In the genomic region with DNA sequence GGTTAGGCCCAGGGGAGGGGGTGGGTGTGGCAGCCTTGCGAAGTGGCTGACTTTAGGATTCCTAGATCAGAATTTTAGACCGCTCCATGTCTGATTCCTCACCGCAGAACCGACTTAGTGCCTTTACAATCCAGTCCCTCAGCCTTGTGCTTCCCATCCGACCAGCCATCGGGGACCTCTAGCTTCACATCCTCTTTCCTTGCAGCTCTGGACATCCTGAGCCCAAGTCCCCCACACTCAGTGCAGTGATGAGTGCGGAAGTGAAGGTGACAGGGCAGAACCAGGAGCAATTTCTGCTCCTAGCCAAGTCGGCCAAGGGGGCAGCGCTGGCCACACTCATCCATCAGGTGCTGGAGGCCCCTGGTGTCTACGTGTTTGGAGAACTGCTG, we compare ENCODE assay signal across 8 cellular contexts. TPM values are rescaled to one million over a fixed set of nuclear protein-coding genes. Genes with fewer than 3 reads are reported as not detected.
DNase-seq lines count a peak whose midpoint lies in the region; ATAC-seq, FAIRE-seq and TF ChIP-seq lines count a peak whose summit lies in the region.

No MANE protein-coding gene starts in this region.

- ATAC-seq in A549 (peak; percentile 45 to 50), HG03280 (IDR thresholded peaks at IDR 0.05; ENCODE audit: unreplicated experiment) (peak; percentile 21)

- no peak for FAIRE-seq in A549 (lab: Jason Lieb, UNC)

- 12% methylated on average over 10 of the region's 10 CpGs for WGBS in A549 (ENCODE audit: missing lambda C conversion rate)
- 27 to 39% methylated on average over 9 of the region's 10 CpGs for WGBS in mesodermal cell (ENCODE audit: insufficient coverage in 2 of 2), 2 experiments
- 43% methylated on average over 10 of the region's 10 CpGs; no CpG with 5 or more reads in 1 of the 2 donors for WGBS in transverse colon (ENCODE audit: low coverage in 1 of 2), 2 donors

- no peak for TF ChIP-seq CTCF in A549 (IDR thresholded peaks at IDR 0.05)
- TF ChIP-seq CTCF in GM13976 (IDR thresholded peaks at IDR 0.05; ENCODE audit: borderline replicate concordance, control extremely low read depth, extremely low read depth, insufficient read depth, missing control alignments), result no peak
- no peak for TF ChIP-seq CTCF in transverse colon (IDR thresholded peaks at IDR 0.05)

- peaks cover 2% of the 10 kb centered on the region for H3K27me3 Mint-ChIP-seq in dendritic cell treated with granulocyte-macrophage colony-stimulating factor and Interleukin-4, amounts not matched to agents 40 ng/mL and 50 ng/mL, for 4 days

- H3K9me3 ChIP-seq in A549 (no peaks in the 10 kb centered on the region), SJCRH30 (replicated peaks) (no peaks in the 10 kb centered on the region), mesodermal cell (ENCODE audit: control insufficient read depth, low read length) (no peaks in the 10 kb centered on the region), transverse colon (no peaks in the 10 kb centered on the region)

- H3K4me1 ChIP-seq in A549 (peaks cover 13% of the 10 kb centered on the region), SJCRH30 (peaks cover 4% of the 10 kb centered on the region; the same call in 1 of the 2 replicates), mesodermal cell (ENCODE audit: control insufficient read depth, insufficient read depth, low read length, poor library complexity, severe bottlenecking) (peaks cover 6% of the 10 kb centered on the region), transverse colon (peaks cover 5 to 11% (median 10%) of the 10 kb centered on the region in 4 donors)

- no peaks in the 10 kb centered on the region for H3K9me3 Mint-ChIP-seq in dendritic cell treated with granulocyte-macrophage colony-stimulating factor and Interleukin-4, amounts not matched to agents 40 ng/mL and 50 ng/mL, for 4 days

- peak overlapping the region; percentile 93 for H3K4me3 Mint-ChIP-seq in dendritic cell treated with granulocyte-macrophage colony-stimulating factor and Interleukin-4, amounts not matched to agents 40 ng/mL and 50 ng/mL, for 4 days

- H3K4me2 ChIP-seq in A549, result peak overlapping the region; percentile 94

- CTCF ChIA-PET in A549 (lab: Yijun Ruan, JAX), result interaction anchor here (0.9 to 7.6 kb wide), 12 partner anchors 9 to 148 kb away, joined by 3 to 52 read pairs (median 4); partner anchors contain the start of genes MLF2, SPSB2 and ZNF384

- in situ Hi-C loops in GM13976 (cut with MboI; ENCODE audit: low sequenced_read_pairs, unreplicated experiment) (no loop called here), transverse colon (cut with MboI; ENCODE audit: low pct_ligation_motif_present in 1 of 4, low pct_unique_long_range_greater_than_20kb in 1 of 4, low sequenced_read_pairs in 3 of 4) (no loop called here)

- H3K36me3 ChIP-seq in SJCRH30 (no peaks in the 10 kb centered on the region), mesodermal cell (ENCODE audit: control insufficient read depth, insufficient read depth, low read length) (peaks cover 16% of the 10 kb centered on the region), transverse colon (peaks cover 0 to 13% (median 3%) of the 10 kb centered on the region in 4 donors)

- H3K27me3 ChIP-seq in SJCRH30, result no peaks in the 10 kb centered on the region
- no peaks in the 10 kb centered on the region for H3K27me3 ChIP-seq in transverse colon

- DNase-seq in A549 (ENCODE audit: low read depth in 1 of 2, low spot score in 1 of 2) (peak in 1 of 2 experiments; percentile 42), GM13976 (ENCODE audit: low spot score) (peak; percentile 64), SJCRH30 (peak in 1 of 2 experiments; percentile 21), transverse colon (peak; percentile 33), cortex of kidney (lab: John Stamatoyannopoulos, UW) (no peak)

- intact Hi-C loops in dendritic cell treated with granulocyte-macrophage colony-stimulating factor and Interleukin-4, amounts not matched to agents 40 ng/mL and 50 ng/mL, for 4 days (cut with micrococcal nuclease), result loop anchor here (1.0 kb wide), 1 partner anchor 35 kb away; the partner anchor contains the start of gene ZNF384
- intact Hi-C loops in transverse colon (cut with DNase I; ENCODE audit: low total_unique reads), result no loop called here

- H3K4me3 ChIP-seq in A549 (peak overlapping the region; percentile 61), SJCRH30 (peak overlapping the region; percentile 61), mesodermal cell (ENCODE audit: extremely low read depth, insufficient read depth, low read length, poor library complexity, severe bottlenecking) (peak overlapping the region; percentile 57), transverse colon (peak overlapping the region; percentile 40 to 58 (median 52))

- POLR2A ChIA-PET in A549 (lab: Yijun Ruan, JAX), result interaction anchor here (0.7 to 3.0 kb wide), 27 partner anchors 9 to 254 kb away, joined by 3 to 86 read pairs (median 4); partner anchors contain the start of genes C12orf57, GAPDH, MLF2 and NOP2

- H3K36me3 Mint-ChIP-seq in dendritic cell treated with granulocyte-macrophage colony-stimulating factor and Interleukin-4, amounts not matched to agents 40 ng/mL and 50 ng/mL, for 4 days (ENCODE audit: low read depth), result peaks cover 48% of the 10 kb centered on the region

- TF ChIP-seq EP300 in A549 (IDR thresholded peaks at IDR 0.05), result no peak
- no peak for TF ChIP-seq EP300 in transverse colon (IDR thresholded peaks at IDR 0.05; ENCODE audit: low read depth)

- no peak for TF ChIP-seq RAD21 in A549 (conservative IDR thresholded peaks at IDR 0.05 in 1 of 2, IDR thresholded peaks at IDR 0.05 in 1 of 2)

- TF ChIP-seq POLR2A in A549 (IDR thresholded peaks at IDR 0.05; ENCODE audit: low read length), result no peak
- no peak for TF ChIP-seq POLR2A in transverse colon (IDR thresholded peaks at IDR 0.05)

- peak overlapping the region; percentile 86 to 89 for H3K27ac ChIP-seq in A549
- H3K27ac ChIP-seq in SJCRH30, result peak overlapping the region; percentile 79
- peak overlapping the region; percentile 89 for H3K27ac ChIP-seq in mesodermal cell (ENCODE audit: low read depth, low read length, severe bottlenecking)
- peak overlapping the region; percentile 80 to 90 (median 84) for H3K27ac ChIP-seq in transverse colon

- peaks cover 32% of the 10 kb centered on the region for H3K4me1 Mint-ChIP-seq in dendritic cell treated with granulocyte-macrophage colony-stimulating factor and Interleukin-4, amounts not matched to agents 40 ng/mL and 50 ng/mL, for 4 days (ENCODE audit: low read depth)

- peak overlapping the region; percentile 88 for H3K27ac Mint-ChIP-seq in dendritic cell treated with granulocyte-macrophage colony-stimulating factor and Interleukin-4, amounts not matched to agents 40 ng/mL and 50 ng/mL, for 4 days

TF ChIP-seq in A549, 52 proteins besides CTCF, POLR2A, EP300 and RAD21 (continues in another document):
- peak; percentile 2; the same call in 1 of the 2 replicates for TF ChIP-seq PHF8 (IDR thresholded peaks at IDR 0.05; ENCODE audit: borderline replicate concordance, low read depth)

RNA-seq across cellular contexts. Expression of gene COPS7A, which starts 0.6 kb away (rescaled TPM):
- 78.8 and 95.0 TPM in 2 replicates for polyA plus RNA-seq in A549 (2011; rRNA removed)
- 156 and 169 TPM in 2 replicates for polyA plus RNA-seq in A549 (2012; cell fraction: cytosol; rRNA removed)
- 167 and 203 TPM in 2 replicates for polyA plus RNA-seq in A549 (2012; cell fraction: nucleus; rRNA removed)
- 46.9 to 51.2 TPM (median 50.0 TPM) in 3 replicates for polyA plus RNA-seq in A549 (2017; fragmentation: RNase III; extraction: RNeasy Plus Mini Kit Qiagen cat#74134 plus additional on column Dnase treatment)
- 38.6 and 42.1 TPM in 2 replicates for polyA minus RNA-seq in A549 (2011; rRNA and poly(A)+ RNA removed)
- total RNA-seq in SJCRH30 (2014; rRNA removed; shearing (Covaris generic)), result 34.1 and 35.9 TPM in 2 replicates
- 45.2 TPM for polyA plus RNA-seq in mesodermal cell (2013, experiment 1 of 2)
- 37.3 TPM for polyA plus RNA-seq in mesodermal cell (2013, experiment 2 of 2)
- 10 to 100 TPM; 13.1 to 44.9 (median 36.9) TPM for total RNA-seq in transverse colon

RNA-seq across cellular contexts. Expression of gene PIANP, which starts 23.8 kb away (rescaled TPM):
- polyA plus RNA-seq in A549 (2011; rRNA removed) (0.10 and 0.22 TPM in 2 replicates), A549 (2017; fragmentation: RNase III; extraction: RNeasy Plus Mini Kit Qiagen cat#74134 plus additional on column Dnase treatment) (0.30 to 0.56 TPM (median 0.45 TPM) in 3 replicates)
- 0.50 and 0.75 TPM in 2 replicates for polyA plus RNA-seq in A549 (2012; cell fraction: cytosol; rRNA removed)
- 0.73 and 0.83 TPM in 2 replicates for polyA plus RNA-seq in A549 (2012; cell fraction: nucleus; rRNA removed)
- polyA minus RNA-seq in A549 (2011; rRNA and poly(A)+ RNA removed), result 0.08 and 0.19 TPM in 2 replicates
- total RNA-seq in SJCRH30 (2014; rRNA removed; shearing (Covaris generic)), result 0.15 and 0.28 TPM in 2 replicates
- 9.5 TPM for polyA plus RNA-seq in mesodermal cell (2013, experiment 1 of 2)
- 8.7 TPM for polyA plus RNA-seq in mesodermal cell (2013, experiment 2 of 2)
- under 1 TPM in 1 of 4 donors, not detected in 3; 0.64 TPM for total RNA-seq in transverse colon

RNA-seq across cellular contexts. Expression of gene MLF2, which starts 28.5 kb away (rescaled TPM):
- polyA plus RNA-seq in A549 (2011; rRNA removed) (302 and 310 TPM in 2 replicates), A549 (2017; fragmentation: RNase III; extraction: RNeasy Plus Mini Kit Qiagen cat#74134 plus additional on column Dnase treatment) (269 to 305 TPM (median 295 TPM) in 3 replicates)
- 530 and 634 TPM in 2 replicates for polyA plus RNA-seq in A549 (2012; cell fraction: cytosol; rRNA removed)
- 414 and 425 TPM in 2 replicates for polyA plus RNA-seq in A549 (2012; cell fraction: nucleus; rRNA removed)
- polyA minus RNA-seq in A549 (2011; rRNA and poly(A)+ RNA removed), result 200 and 287 TPM in 2 replicates
- total RNA-seq in SJCRH30 (2014; rRNA removed; shearing (Covaris generic)), result 161 and 175 TPM in 2 replicates
- 216 TPM for polyA plus RNA-seq in mesodermal cell (2013, experiment 1 of 2)
- polyA plus RNA-seq in mesodermal cell (2013, experiment 2 of 2), result 188 TPM
- total RNA-seq in transverse colon, result 100 to 1,000 TPM; 100 to 360 (median 164) TPM

RNA-seq across cellular contexts. Expression of gene ZNF384, which starts 35.2 kb away (rescaled TPM):
- polyA plus RNA-seq in A549 (2011; rRNA removed) (59.6 and 81.9 TPM in 2 replicates), A549 (2017; fragmentation: RNase III; extraction: RNeasy Plus Mini Kit Qiagen cat#74134 plus additional on column Dnase treatment) (64.7 to 86.4 TPM (median 79.8 TPM) in 3 replicates)
- polyA plus RNA-seq in A549 (2012; cell fraction: cytosol; rRNA removed), result 65.5 and 73.7 TPM in 2 replicates
- polyA plus RNA-seq in A549 (2012; cell fraction: nucleus; rRNA removed), result 133 and 182 TPM in 2 replicates
- polyA minus RNA-seq in A549 (2011; rRNA and poly(A)+ RNA removed), result 111 and 138 TPM in 2 replicates
- total RNA-seq in SJCRH30 (2014; rRNA removed; shearing (Covaris generic)), result 40.5 and 46.5 TPM in 2 replicates
- polyA plus RNA-seq in mesodermal cell (2013, experiment 1 of 2), result 64.8 TPM
- 55.8 TPM for polyA plus RNA-seq in mesodermal cell (2013, experiment 2 of 2)
- total RNA-seq in transverse colon, result 10 to 100 TPM; 34.8 to 49.4 (median 42.8) TPM

RNA-seq across cellular contexts. Expression of gene PTMS, which starts 41.8 kb away (rescaled TPM):
- polyA plus RNA-seq in A549 (2011; rRNA removed) (205 and 391 TPM in 2 replicates), A549 (2017; fragmentation: RNase III; extraction: RNeasy Plus Mini Kit Qiagen cat#74134 plus additional on column Dnase treatment) (868 to 1,195 TPM (median 1,161 TPM) in 3 replicates)
- 584 and 643 TPM in 2 replicates for polyA plus RNA-seq in A549 (2012; cell fraction: cytosol; rRNA removed)
- 397 and 450 TPM in 2 replicates for polyA plus RNA-seq in A549 (2012; cell fraction: nucleus; rRNA removed)
- polyA minus RNA-seq in A549 (2011; rRNA and poly(A)+ RNA removed), result 256 and 300 TPM in 2 replicates
- total RNA-seq in SJCRH30 (2014; rRNA removed; shearing (Covaris generic)), result 84.2 and 89.9 TPM in 2 replicates
- polyA plus RNA-seq in mesodermal cell (2013, experiment 1 of 2), result 585 TPM
- polyA plus RNA-seq in mesodermal cell (2013, experiment 2 of 2), result 569 TPM
- total RNA-seq in transverse colon, result 100 to 1,000 TPM in 1 of 4 donors, 10 to 100 TPM in 3; 64.0 to 124 (median 83.9) TPM
